Comparison of ENCODE assay signal across 34 cellular contexts in the genomic region with DNA sequence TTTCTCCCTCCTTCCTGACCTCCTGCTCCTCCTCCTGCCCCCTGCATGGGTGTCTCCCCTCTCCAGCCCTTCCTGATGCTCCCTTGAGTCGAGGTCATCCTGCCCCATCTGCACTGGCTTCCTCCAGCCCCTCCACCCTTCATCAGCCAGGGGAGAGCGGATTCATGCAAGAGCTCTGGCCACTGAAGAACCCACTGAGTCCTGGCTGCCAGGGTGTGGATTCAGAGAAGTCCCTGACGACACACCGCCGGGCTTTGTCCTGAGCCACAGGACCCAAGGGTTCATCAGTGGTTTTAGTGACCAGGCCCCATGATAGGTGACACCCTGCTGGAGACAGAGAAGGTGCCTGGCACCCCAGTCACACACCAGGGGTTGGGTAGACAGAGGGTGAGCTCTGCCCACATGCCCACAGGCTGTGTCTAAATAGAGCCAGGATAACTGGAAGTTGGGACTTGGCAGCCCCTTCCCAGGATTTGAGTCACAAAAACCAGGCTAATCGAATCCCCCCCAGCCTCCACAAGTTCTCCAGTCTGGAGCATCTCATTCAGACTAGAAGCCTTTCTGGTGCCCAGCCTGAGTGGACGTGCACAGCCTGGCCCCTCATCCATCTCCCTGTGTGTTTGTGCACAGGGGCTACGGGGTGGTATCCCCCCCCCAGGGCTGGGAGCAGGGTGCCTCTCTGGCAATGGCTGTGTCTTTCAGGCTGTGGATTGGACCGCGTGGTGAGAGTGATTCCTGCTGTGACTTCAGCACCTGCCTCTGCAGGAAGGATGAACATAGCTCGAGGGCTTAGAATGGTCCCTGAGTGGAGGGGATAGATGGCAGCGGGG. TPM values are rescaled to one million over a fixed set of nuclear protein-coding genes. Genes with fewer than 3 reads are reported as not detected.
DNase-seq lines count a peak whose midpoint lies in the region; ATAC-seq, FAIRE-seq and TF ChIP-seq lines count a peak whose summit lies in the region.
"Had no signal": no experiment of that assay in that cellular context is flagged by ENCODE, and none has a peak within 500 bp of the region (broad histone marks: within the 10 kb centered on the region; RNA-seq: fewer than 3 reads in every experiment).

No MANE protein-coding gene starts in this region.

- no peak overlapping the region for H3K4ac ChIP-seq in neuronal stem cell (ENCODE audit: low read length)

- no peaks in the 10 kb centered on the region for H3K9me3 Mint-ChIP-seq in WTC11
- H3K9me3 Mint-ChIP-seq: activated CD4-positive, alpha-beta memory T cell treated with anti-CD3 and anti-CD28 coated beads for 36 hours; memory B cell had no signal

- CTCF ChIA-PET in WTC11 (lab: Charles Lee): interaction anchor here (0.9 to 1.9 kb wide), 5 partner anchors 10 to 106 kb away, joined by 3 to 13 read pairs (median 5); a partner anchor contains a TSS

- peaks cover 16% of the 10 kb centered on the region for H3K4me1 Mint-ChIP-seq in WTC11

- H3K27ac ChIP-seq in neuronal stem cell (replicated peaks; ENCODE audit: low read length) (no peak overlapping the region), small intestine (ENCODE audit: low read depth in 1 of 2, low read length in 1 of 2) (no peak overlapping the region)
- H3K27ac ChIP-seq: ascending aorta, colonic mucosa, epithelial cell of prostate, GM23248 had no signal

- no peak overlapping the region for H3K23ac ChIP-seq in neuronal stem cell (ENCODE audit: low read depth, low read length, poor library complexity)

- peak; percentile 25 to 52 (median 51) for DNase-seq in NCI-H1417 (lab: John Stamatoyannopoulos, UW)
- DNase-seq in NCI-H1417 treated with DMSO at 0.1 percent for 48 hours (lab: John Stamatoyannopoulos, UW): no peak
- DNase-seq in D341Med (ENCODE audit: low spot score): peak; percentile 24
- no peak for DNase-seq in WTC11 (ENCODE audit: low spot score)
- no peak for DNase-seq in neuronal stem cell (ENCODE audit: low spot score)
- DNase-seq in small intestine: no peak
- DNase-seq in activated CD4-positive, CD25-positive, alpha-beta regulatory T cell (lab: John Stamatoyannopoulos, UW): no peak
- DNase-seq: 8988T; activated CD4-positive, CD25-positive, alpha-beta regulatory T cell treated with anti-CD3 and anti-CD28 coated beads, Interleukin-2, amount 50 U/mL, for 72 hours; activated CD8-positive, alpha-beta memory T cell treated with anti-CD3 and anti-CD28 coated beads, Interleukin-2, amount 50 U/mL, for 4 hours; C1 segment of cervical spinal cord; colonic mucosa; effector CD8-positive, alpha-beta T cell; GM23248; Kasumi-1; NCI-H1436; NCI-H2107; NCI-H526; NK-92 treated with Interleukin-12 subunit alpha and Interleukin-12 subunit beta, amount 100 ng/mL, for 24 hours; PC-3; stimulated activated CD4-positive, alpha-beta T cell treated with anti-CD3 and anti-CD28 coated beads, Interleukin-12 subunit alpha, Interleukin-12 subunit beta, amount 100 ng/mL, for 4 hours; stimulated activated CD4-positive, alpha-beta T cell treated with anti-CD3 and anti-CD28 coated beads, Interleukin-2, amount 100 ng/mL, for 48 hours; trophoblast cell had no signal

- no peak overlapping the region for H3K4me2 ChIP-seq in neuronal stem cell (ENCODE audit: insufficient read depth, low read length, poor library complexity, severe bottlenecking)

- H3K4me1 ChIP-seq in neuronal stem cell (ENCODE audit: control insufficient read depth in 2 of 2, insufficient read depth in 1 of 2, low read depth in 1 of 2, low read length in 2 of 2) (peaks cover 5 to 7% of the 10 kb centered on the region in 2 donors), small intestine (ENCODE audit: control insufficient read depth in 2 of 2, insufficient read depth in 1 of 2, low read depth in 1 of 2, low read length in 1 of 2) (no peaks in the 10 kb centered on the region)
- H3K4me1 ChIP-seq: ascending aorta, colonic mucosa had no signal

- H3K79me1 ChIP-seq in neuronal stem cell (ENCODE audit: low read depth, low read length): no peaks in the 10 kb centered on the region

- TF ChIP-seq CTCF in WTC11 (IDR thresholded peaks at IDR 0.05): no peak

- POLR2A ChIA-PET in WTC11 (lab: Charles Lee): no interaction called here

- H3K9me3 ChIP-seq in neuronal stem cell (replicated peaks in 1 of 2; ENCODE audit: control insufficient read depth in 2 of 2, insufficient read depth in 1 of 2, low read depth in 1 of 2, low read length in 2 of 2): peaks cover 0 to 3% of the 10 kb centered on the region in 2 donors
- H3K9me3 ChIP-seq in small intestine (ENCODE audit: control insufficient read depth, low read depth): no peaks in the 10 kb centered on the region
- H3K9me3 ChIP-seq: ascending aorta, colonic mucosa had no signal

- H2AFZ ChIP-seq in neuronal stem cell (ENCODE audit: low read length): no peak overlapping the region
- H2AFZ ChIP-seq: GM23248 had no signal

- no peak overlapping the region for H3K27ac Mint-ChIP-seq in WTC11
- H3K27ac Mint-ChIP-seq: activated CD4-positive, alpha-beta memory T cell treated with anti-CD3 and anti-CD28 coated beads for 36 hours; memory B cell had no signal

- no peaks in the 10 kb centered on the region for H3K36me3 ChIP-seq in neuronal stem cell (replicated peaks in 1 of 2; ENCODE audit: control insufficient read depth in 2 of 2, insufficient read depth in 2 of 2, low read length in 2 of 2)
- H3K36me3 ChIP-seq in small intestine (ENCODE audit: control insufficient read depth in 2 of 2, insufficient read depth in 2 of 2, low read length in 2 of 2): no peaks in the 10 kb centered on the region
- H3K36me3 ChIP-seq: ascending aorta, colonic mucosa had no signal

- no peak overlapping the region for H4K91ac ChIP-seq in neuronal stem cell (ENCODE audit: low read depth, low read length, poor library complexity)

- H2BK12ac ChIP-seq in neuronal stem cell (ENCODE audit: low read length): no peak overlapping the region

- WGBS in neuronal stem cell (ENCODE audit: extremely low coverage in 2 of 2, insufficient read length in 2 of 2, insufficient replicate concordance in 1 of 2), 2 donors: no CpG with 5 or more reads among the region's 12 CpGs
- WGBS in small intestine, 3 donors: 69 to 74% (median 70%) methylated on average over 12 of the region's 12 CpGs

- H3K4me3 ChIP-seq in neuronal stem cell (ENCODE audit: low read length in 2 of 2): no peak overlapping the region
- no peak overlapping the region for H3K4me3 ChIP-seq in small intestine (ENCODE audit: low read depth in 1 of 2, low read length in 2 of 2)
- H3K4me3 ChIP-seq: colonic mucosa had no signal

- H3K27me3 ChIP-seq in neuronal stem cell (ENCODE audit: control insufficient read depth in 3 of 3, insufficient read depth in 3 of 3, low read depth in 1 of 3, low read length in 3 of 3) (peaks cover 0 to 25% (median 9%) of the 10 kb centered on the region in 3 experiments), small intestine (ENCODE audit: control insufficient read depth in 2 of 2, insufficient read depth in 2 of 2, low read length in 2 of 2) (peaks cover 9 to 12% of the 10 kb centered on the region in 2 donors)

- H3K27me3 Mint-ChIP-seq in WTC11 (ENCODE audit: low read depth): peaks cover 63% of the 10 kb centered on the region

- no peak overlapping the region for H2AK5ac ChIP-seq in neuronal stem cell (ENCODE audit: low read depth, low read length)

- peak overlapping the region; percentile 51 for H3K4me3 Mint-ChIP-seq in WTC11
- H3K4me3 Mint-ChIP-seq: activated CD4-positive, alpha-beta memory T cell treated with anti-CD3 and anti-CD28 coated beads for 36 hours had no signal

- H3K9ac ChIP-seq in neuronal stem cell (ENCODE audit: low read depth, low read length, poor library complexity): peak overlapping the region; percentile 21
- H3K9ac ChIP-seq: GM23248 had no signal

- no peak for FAIRE-seq in small intestine (lab: Jason Lieb, UNC)
- FAIRE-seq: TTC549 had no signal

- no peak overlapping the region for H4K8ac ChIP-seq in neuronal stem cell (ENCODE audit: low read depth, low read length)

- peak overlapping the region; percentile 94 for H3K14ac ChIP-seq in neuronal stem cell (ENCODE audit: low read length)

- H3K36me3 Mint-ChIP-seq in WTC11: no peaks in the 10 kb centered on the region
- H3K36me3 Mint-ChIP-seq: activated CD4-positive, alpha-beta memory T cell treated with anti-CD3 and anti-CD28 coated beads for 36 hours; memory B cell had no signal

- peak overlapping the region; percentile 3 for H2BK5ac ChIP-seq in neuronal stem cell (ENCODE audit: low read length)

- H3K18ac ChIP-seq in neuronal stem cell (ENCODE audit: low read length): no peak overlapping the region

- H2BK120ac ChIP-seq in neuronal stem cell (ENCODE audit: low read depth, low read length): no peak overlapping the region

- H2BK15ac ChIP-seq in neuronal stem cell (ENCODE audit: low read length): no peak overlapping the region

- ATAC-seq in WTC11 (no peak), GM18909 (IDR thresholded peaks at IDR 0.05; ENCODE audit: poor library complexity, unreplicated experiment) (no peak)
- ATAC-seq: left lobe of liver, PC-3, right cardiac atrium had no signal

TF ChIP-seq in WTC11, 78 proteins besides CTCF, POLR2A, EP300 and RAD21:
- TF ChIP-seq, protein P1, sequence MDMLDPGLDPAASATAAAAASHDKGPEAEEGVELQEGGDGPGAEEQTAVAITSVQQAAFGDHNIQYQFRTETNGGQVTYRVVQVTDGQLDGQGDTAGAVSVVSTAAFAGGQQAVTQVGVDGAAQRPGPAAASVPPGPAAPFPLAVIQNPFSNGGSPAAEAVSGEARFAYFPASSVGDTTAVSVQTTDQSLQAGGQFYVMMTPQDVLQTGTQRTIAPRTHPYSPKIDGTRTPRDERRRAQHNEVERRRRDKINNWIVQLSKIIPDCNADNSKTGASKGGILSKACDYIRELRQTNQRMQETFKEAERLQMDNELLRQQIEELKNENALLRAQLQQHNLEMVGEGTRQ (CRISPR knock-in tag; IDR thresholded peaks at IDR 0.05): no peak

RNA-seq across cellular contexts. Expression of a gene that starts 1.1 kb away (rescaled TPM):
- total RNA-seq in WTC11 (2021): not detected in 3 replicates
- polyA plus RNA-seq in neuronal stem cell (2013, experiment 1 of 2): not detected
- polyA plus RNA-seq in neuronal stem cell (2013, experiment 2 of 2): not detected
- not detected for polyA plus RNA-seq in small intestine
- total RNA-seq: activated CD4-positive, alpha-beta memory T cell treated with anti-CD3 and anti-CD28 coated beads for 36 hours; ascending aorta; colonic mucosa; glomerular endothelial cell; GM23248; left lobe of liver; PC-3; posterior vena cava; right cardiac atrium; T-helper 1 cell treated with Interleukin-12 subunit alpha and Interleukin-12 subunit beta and Interleukin-4 antibody, amounts not matched to agents 30 ng/mL and 1 ng/mL, for 36 hours had no signal
- polyA plus RNA-seq: GM23248, right cardiac atrium had no signal

RNA-seq across cellular contexts. Expression of a gene that starts 19.8 kb away (rescaled TPM):
- 5.3 to 7.1 TPM (median 7.0 TPM) in 3 replicates for total RNA-seq in WTC11 (2021)
- polyA plus RNA-seq in neuronal stem cell (2013, experiment 1 of 2): 5.2 TPM
- polyA plus RNA-seq in neuronal stem cell (2013, experiment 2 of 2): 5.3 TPM
- 10 to 100 TPM in 1 of 3 donors, under 1 TPM in 2; 0.22 to 10.9 (median 0.27) TPM for polyA plus RNA-seq in small intestine
- total RNA-seq: activated CD4-positive, alpha-beta memory T cell treated with anti-CD3 and anti-CD28 coated beads for 36 hours; glomerular endothelial cell; T-helper 1 cell treated with Interleukin-12 subunit alpha and Interleukin-12 subunit beta and Interleukin-4 antibody, amounts not matched to agents 30 ng/mL and 1 ng/mL, for 36 hours had no signal

RNA-seq across cellular contexts. Expression of a gene that starts 50.3 kb away (rescaled TPM):
- total RNA-seq in WTC11 (2021): 0.04 to 0.11 TPM in 2 of 3 replicates, not detected in the other
- polyA plus RNA-seq in neuronal stem cell (2013, experiment 1 of 2): 0.01 TPM
- polyA plus RNA-seq in neuronal stem cell (2013, experiment 2 of 2): 0.01 TPM
- polyA plus RNA-seq in small intestine: 1 to 10 TPM in 2 of 3 donors, under 1 TPM in 1; 0.22 to 6.3 (median 1.1) TPM
- total RNA-seq: glomerular endothelial cell; GM23248; PC-3; T-helper 1 cell treated with Interleukin-12 subunit alpha and Interleukin-12 subunit beta and Interleukin-4 antibody, amounts not matched to agents 30 ng/mL and 1 ng/mL, for 36 hours had no signal
- polyA plus RNA-seq: GM23248 had no signal

Comparison
In these comparisons a context has a peak if more than half of its experiments do, and no peak if none do; other contexts are left out.
1. DNase-seq: peak in NCI-H1417 (3 of 3) and D341Med (single experiment); none in NCI-H1417 treated with DMSO at 0.1 percent for 48 hours (single experiment), WTC11 (single experiment), neuronal stem cell (single experiment), small intestine (single experiment) and activated CD4-positive, CD25-positive, alpha-beta regulatory T cell (0 of 4).